Comparison of ENCODE assay signal across 1 cellular context in the genomic region with DNA sequence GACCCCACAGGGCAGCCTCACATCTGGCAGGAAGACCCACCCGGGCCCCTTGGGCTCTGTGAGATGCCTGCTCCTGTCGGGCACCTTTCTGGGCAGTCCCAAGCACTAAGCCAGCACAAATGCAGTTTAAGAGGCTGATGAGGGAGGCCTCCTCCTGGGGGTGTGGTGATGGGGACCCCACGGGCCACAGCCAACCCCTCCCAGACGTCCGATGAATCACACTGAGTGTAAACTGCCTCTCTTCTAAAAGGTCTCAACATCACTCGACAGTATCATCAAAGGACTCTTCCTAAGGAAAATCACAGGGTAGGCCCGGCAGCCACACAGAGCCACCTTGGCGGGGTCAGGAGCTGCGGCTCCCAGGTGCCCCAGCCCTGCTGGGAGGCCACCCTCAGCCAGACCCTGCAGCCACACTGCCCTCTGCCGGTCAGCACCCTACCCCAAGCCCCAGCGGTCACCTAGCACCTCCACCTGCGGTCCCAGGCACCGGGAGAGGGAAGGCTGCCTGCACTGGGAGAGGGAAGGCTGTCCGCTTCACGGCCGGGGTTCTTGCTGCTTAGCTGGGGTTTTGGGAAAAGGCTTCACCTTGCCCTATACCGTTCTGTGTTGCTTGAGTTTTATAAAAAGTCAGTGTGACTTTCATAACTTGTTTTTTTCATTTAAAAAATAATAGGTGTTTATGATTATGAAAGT.
TF ChIP-seq lines count a peak whose summit lies in the region.

No MANE protein-coding gene starts in this region.

TF ChIP-seq in HepG2, 621 proteins besides CTCF, POLR2A, EP300 and RAD21 (continued from another document and continues in another):
- TF ChIP-seq NFIB (CRISPR knock-in tag; IDR thresholded peaks at IDR 0.05; ENCODE audit: borderline replicate concordance) (no peak), HIVEP1 (CRISPR knock-in tag; IDR thresholded peaks at IDR 0.05) (no peak), ZFP36L1 (CRISPR knock-in tag; IDR thresholded peaks at IDR 0.05) (no peak), ZNF431 (CRISPR knock-in tag; IDR thresholded peaks at IDR 0.05; ENCODE audit: borderline replicate concordance, low read depth) (0 out of 2 replicates have a peak, but pooled peaks have one; percentile 49), NR2F1 (CRISPR knock-in tag; IDR thresholded peaks at IDR 0.05) (peak in 1 of 2 experiments; percentile 19; a peak in 1 of 4 replicates), ZSCAN25 (CRISPR knock-in tag; IDR thresholded peaks at IDR 0.05) (0 out of 2 replicates have a peak, but pooled peaks have one; percentile 47), ZNF343 (CRISPR knock-in tag; IDR thresholded peaks at IDR 0.05) (no peak), ZNF777 (CRISPR knock-in tag; IDR thresholded peaks at IDR 0.05) (0 out of 2 replicates have a peak, but pooled peaks have one; percentile 35), BHLHE40 (IDR thresholded peaks at IDR 0.05; ENCODE audit: low read length) (no peak), MEF2D (CRISPR knock-in tag; IDR thresholded peaks at IDR 0.05) (peak; percentile 21; the same call in 1 of the 2 replicates), ZNF337 (CRISPR knock-in tag; IDR thresholded peaks at IDR 0.05; ENCODE audit: borderline replicate concordance, low read depth) (no peak), PTBP1 (IDR thresholded peaks at IDR 0.05; ENCODE audit: low read depth, low read length, poor library complexity, severe bottlenecking) (no peak), KLF9 (CRISPR knock-in tag; IDR thresholded peaks at IDR 0.05; ENCODE audit: low read depth) (no peak), ZNF484 (CRISPR knock-in tag; IDR thresholded peaks at IDR 0.05; ENCODE audit: borderline replicate concordance, low read depth) (no peak), AGO2 (optimal IDR thresholded peaks at IDR 0.05; ENCODE audit: low read depth, low read length) (no peak), PITX1 (CRISPR knock-in tag; IDR thresholded peaks at IDR 0.05) (0 out of 2 replicates have a peak, but pooled peaks have one; percentile 45), RFXAP (CRISPR knock-in tag; IDR thresholded peaks at IDR 0.05; ENCODE audit: borderline replicate concordance) (peak; percentile 48; the same call in 1 of the 2 replicates), MAF1 (CRISPR knock-in tag; IDR thresholded peaks at IDR 0.05; ENCODE audit: borderline replicate concordance) (no peak), ZNF703 (CRISPR knock-in tag; IDR thresholded peaks at IDR 0.05; ENCODE audit: borderline replicate concordance) (no peak), ZNF235 (CRISPR knock-in tag; IDR thresholded peaks at IDR 0.05; ENCODE audit: borderline replicate concordance) (no peak), ZNF781 (CRISPR knock-in tag; IDR thresholded peaks at IDR 0.05; ENCODE audit: borderline replicate concordance, not compliant biosample characterization) (no peak), MATR3 (CRISPR knock-in tag; IDR thresholded peaks at IDR 0.05) (no peak), NCOA2 (CRISPR knock-in tag; IDR thresholded peaks at IDR 0.05) (no peak), AGO1 (IDR thresholded peaks at IDR 0.05; ENCODE audit: low read depth, low read length, poor library complexity, severe bottlenecking) (peak; percentile 4), SIX1 (CRISPR knock-in tag; IDR thresholded peaks at IDR 0.05; ENCODE audit: borderline replicate concordance) (no peak), ZNF792 (CRISPR knock-in tag; IDR thresholded peaks at IDR 0.05) (peak; percentile 72; the same call in 1 of the 2 replicates), ZC3H13 (CRISPR knock-in tag; IDR thresholded peaks at IDR 0.05) (no peak), TAF1 (CRISPR knock-in tag; IDR thresholded peaks at IDR 0.05) (no peak), ZBTB42 (CRISPR knock-in tag; IDR thresholded peaks at IDR 0.05) (no peak), ZNF510 (CRISPR knock-in tag; IDR thresholded peaks at IDR 0.05; ENCODE audit: low read depth) (no peak), HMG20A (CRISPR knock-in tag; IDR thresholded peaks at IDR 0.05; ENCODE audit: borderline replicate concordance) (no peak), ZFP62 (CRISPR knock-in tag; IDR thresholded peaks at IDR 0.05) (no peak), ZNF326 (CRISPR knock-in tag; IDR thresholded peaks at IDR 0.05; ENCODE audit: borderline replicate concordance) (no peak), ISL2 (CRISPR knock-in tag; IDR thresholded peaks at IDR 0.05) (0 out of 2 replicates have a peak, but pooled peaks have one; percentile 14), ELF4 (CRISPR knock-in tag; IDR thresholded peaks at IDR 0.05; ENCODE audit: borderline replicate concordance) (no peak), REPIN1 (CRISPR knock-in tag; IDR thresholded peaks at IDR 0.05; ENCODE audit: borderline replicate concordance, low read depth) (peak; percentile 47; the same call in 1 of the 2 replicates), PPARG (CRISPR knock-in tag; conservative IDR thresholded peaks at IDR 0.05) (0 out of 2 replicates have a peak, but pooled peaks have one; percentile 14), FOXP1 (IDR thresholded peaks at IDR 0.05) (no peak), FOXP1 (CRISPR knock-in tag; IDR thresholded peaks at IDR 0.05) (no peak), NFYB (CRISPR knock-in tag; IDR thresholded peaks at IDR 0.05) (no peak)
- TF ChIP-seq, protein P1, sequence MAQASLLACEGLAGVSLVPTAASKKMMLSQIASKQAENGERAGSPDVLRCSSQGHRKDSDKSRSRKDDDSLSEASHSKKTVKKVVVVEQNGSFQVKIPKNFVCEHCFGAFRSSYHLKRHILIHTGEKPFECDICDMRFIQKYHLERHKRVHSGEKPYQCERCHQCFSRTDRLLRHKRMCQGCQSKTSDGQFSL (CRISPR knock-in tag; IDR thresholded peaks at IDR 0.05): peak; percentile 47; the same call in 1 of the 2 replicates
- TF ChIP-seq, protein P2, sequence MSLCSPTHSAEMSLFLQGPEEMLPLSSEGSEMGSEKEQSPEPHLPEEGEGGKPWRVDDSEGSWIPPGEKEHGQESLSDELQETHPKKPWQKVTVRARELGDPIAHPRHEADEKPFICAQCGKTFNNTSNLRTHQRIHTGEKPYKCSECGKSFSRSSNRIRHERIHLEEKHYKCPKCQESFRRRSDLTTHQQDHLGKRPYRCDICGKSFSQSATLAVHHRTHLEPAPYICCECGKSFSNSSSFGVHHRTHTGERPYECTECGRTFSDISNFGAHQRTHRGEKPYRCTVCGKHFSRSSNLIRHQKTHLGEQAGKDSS (CRISPR knock-in tag; IDR thresholded peaks at IDR 0.05; ENCODE audit: borderline replicate concordance, low read depth): peak; percentile 44; the same call in 1 of the 2 replicates
- TF ChIP-seq, protein P3, sequence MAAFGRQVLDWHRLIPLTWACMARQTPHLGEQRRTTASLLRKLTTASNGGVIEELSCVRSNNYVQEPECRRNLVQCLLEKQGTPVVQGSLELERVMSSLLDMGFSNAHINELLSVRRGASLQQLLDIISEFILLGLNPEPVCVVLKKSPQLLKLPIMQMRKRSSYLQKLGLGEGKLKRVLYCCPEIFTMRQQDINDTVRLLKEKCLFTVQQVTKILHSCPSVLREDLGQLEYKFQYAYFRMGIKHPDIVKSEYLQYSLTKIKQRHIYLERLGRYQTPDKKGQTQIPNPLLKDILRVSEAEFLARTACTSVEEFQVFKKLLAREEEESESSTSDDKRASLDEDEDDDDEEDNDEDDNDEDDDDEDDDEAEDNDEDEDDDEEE (CRISPR knock-in tag; IDR thresholded peaks at IDR 0.05): peak; percentile 54; the same call in 1 of the 2 replicates
- TF ChIP-seq, protein P4, sequence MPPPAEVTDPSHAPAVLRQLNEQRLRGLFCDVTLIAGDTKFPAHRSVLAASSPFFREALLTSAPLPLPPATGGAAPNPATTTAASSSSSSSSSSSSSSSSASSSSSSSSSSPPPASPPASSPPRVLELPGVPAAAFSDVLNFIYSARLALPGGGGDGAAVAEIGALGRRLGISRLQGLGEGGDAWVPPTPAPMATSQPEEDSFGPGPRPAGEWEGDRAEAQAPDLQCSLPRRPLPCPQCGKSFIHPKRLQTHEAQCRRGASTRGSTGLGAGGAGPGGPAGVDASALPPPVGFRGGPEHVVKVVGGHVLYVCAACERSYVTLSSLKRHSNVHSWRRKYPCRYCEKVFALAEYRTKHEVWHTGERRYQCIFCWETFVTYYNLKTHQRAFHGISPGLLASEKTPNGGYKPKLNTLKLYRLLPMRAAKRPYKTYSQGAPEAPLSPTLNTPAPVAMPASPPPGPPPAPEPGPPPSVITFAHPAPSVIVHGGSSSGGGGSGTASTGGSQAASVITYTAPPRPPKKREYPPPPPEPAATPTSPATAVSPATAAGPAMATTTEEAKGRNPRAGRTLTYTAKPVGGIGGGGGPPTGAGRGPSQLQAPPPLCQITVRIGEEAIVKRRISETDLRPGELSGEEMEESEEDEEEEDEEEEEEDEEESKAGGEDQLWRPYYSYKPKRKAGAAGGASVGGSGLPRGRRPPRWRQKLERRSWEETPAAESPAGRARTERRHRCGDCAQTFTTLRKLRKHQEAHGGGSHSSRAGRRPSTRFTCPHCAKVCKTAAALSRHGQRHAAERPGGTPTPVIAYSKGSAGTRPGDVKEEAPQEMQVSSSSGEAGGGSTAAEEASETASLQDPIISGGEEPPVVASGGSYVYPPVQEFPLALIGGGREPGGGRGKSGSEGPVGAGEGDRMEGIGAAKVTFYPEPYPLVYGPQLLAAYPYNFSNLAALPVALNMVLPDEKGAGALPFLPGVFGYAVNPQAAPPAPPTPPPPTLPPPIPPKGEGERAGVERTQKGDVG (CRISPR knock-in tag; IDR thresholded peaks at IDR 0.05; ENCODE audit: borderline replicate concordance): no peak
- TF ChIP-seq, protein P5, sequence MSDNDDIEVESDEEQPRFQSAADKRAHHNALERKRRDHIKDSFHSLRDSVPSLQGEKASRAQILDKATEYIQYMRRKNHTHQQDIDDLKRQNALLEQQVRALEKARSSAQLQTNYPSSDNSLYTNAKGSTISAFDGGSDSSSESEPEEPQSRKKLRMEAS (IDR thresholded peaks at IDR 0.05): peak; percentile 44; the same call in 1 of the 2 replicates
- TF ChIP-seq, protein P6, sequence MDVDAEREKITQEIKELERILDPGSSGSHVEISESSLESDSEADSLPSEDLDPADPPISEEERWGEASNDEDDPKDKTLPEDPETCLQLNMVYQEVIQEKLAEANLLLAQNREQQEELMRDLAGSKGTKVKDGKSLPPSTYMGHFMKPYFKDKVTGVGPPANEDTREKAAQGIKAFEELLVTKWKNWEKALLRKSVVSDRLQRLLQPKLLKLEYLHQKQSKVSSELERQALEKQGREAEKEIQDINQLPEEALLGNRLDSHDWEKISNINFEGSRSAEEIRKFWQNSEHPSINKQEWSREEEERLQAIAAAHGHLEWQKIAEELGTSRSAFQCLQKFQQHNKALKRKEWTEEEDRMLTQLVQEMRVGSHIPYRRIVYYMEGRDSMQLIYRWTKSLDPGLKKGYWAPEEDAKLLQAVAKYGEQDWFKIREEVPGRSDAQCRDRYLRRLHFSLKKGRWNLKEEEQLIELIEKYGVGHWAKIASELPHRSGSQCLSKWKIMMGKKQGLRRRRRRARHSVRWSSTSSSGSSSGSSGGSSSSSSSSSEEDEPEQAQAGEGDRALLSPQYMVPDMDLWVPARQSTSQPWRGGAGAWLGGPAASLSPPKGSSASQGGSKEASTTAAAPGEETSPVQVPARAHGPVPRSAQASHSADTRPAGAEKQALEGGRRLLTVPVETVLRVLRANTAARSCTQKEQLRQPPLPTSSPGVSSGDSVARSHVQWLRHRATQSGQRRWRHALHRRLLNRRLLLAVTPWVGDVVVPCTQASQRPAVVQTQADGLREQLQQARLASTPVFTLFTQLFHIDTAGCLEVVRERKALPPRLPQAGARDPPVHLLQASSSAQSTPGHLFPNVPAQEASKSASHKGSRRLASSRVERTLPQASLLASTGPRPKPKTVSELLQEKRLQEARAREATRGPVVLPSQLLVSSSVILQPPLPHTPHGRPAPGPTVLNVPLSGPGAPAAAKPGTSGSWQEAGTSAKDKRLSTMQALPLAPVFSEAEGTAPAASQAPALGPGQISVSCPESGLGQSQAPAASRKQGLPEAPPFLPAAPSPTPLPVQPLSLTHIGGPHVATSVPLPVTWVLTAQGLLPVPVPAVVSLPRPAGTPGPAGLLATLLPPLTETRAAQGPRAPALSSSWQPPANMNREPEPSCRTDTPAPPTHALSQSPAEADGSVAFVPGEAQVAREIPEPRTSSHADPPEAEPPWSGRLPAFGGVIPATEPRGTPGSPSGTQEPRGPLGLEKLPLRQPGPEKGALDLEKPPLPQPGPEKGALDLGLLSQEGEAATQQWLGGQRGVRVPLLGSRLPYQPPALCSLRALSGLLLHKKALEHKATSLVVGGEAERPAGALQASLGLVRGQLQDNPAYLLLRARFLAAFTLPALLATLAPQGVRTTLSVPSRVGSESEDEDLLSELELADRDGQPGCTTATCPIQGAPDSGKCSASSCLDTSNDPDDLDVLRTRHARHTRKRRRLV (CRISPR knock-in tag; IDR thresholded peaks at IDR 0.05): no peak
- TF ChIP-seq, protein P7, sequence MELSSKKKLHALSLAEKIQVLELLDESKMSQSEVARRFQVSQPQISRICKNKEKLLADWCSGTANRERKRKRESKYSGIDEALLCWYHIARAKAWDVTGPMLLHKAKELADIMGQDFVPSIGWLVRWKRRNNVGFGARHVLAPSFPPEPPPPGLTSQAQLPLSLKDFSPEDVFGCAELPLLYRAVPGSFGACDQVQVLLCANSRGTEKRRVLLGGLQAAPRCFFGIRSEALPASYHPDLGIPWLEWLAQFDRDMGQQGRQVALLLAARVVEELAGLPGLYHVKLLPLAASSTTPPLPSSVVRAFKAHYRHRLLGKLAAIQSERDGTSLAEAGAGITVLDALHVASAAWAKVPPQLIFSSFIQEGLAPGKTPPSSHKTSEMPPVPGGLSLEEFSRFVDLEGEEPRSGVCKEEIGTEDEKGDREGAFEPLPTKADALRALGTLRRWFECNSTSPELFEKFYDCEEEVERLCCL (CRISPR knock-in tag; IDR thresholded peaks at IDR 0.05; ENCODE audit: borderline replicate concordance): no peak
- TF ChIP-seq, protein P8, sequence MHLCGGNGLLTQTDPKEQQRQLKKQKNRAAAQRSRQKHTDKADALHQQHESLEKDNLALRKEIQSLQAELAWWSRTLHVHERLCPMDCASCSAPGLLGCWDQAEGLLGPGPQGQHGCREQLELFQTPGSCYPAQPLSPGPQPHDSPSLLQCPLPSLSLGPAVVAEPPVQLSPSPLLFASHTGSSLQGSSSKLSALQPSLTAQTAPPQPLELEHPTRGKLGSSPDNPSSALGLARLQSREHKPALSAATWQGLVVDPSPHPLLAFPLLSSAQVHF (CRISPR knock-in tag; IDR thresholded peaks at IDR 0.05): no peak
- TF ChIP-seq, protein P9, sequence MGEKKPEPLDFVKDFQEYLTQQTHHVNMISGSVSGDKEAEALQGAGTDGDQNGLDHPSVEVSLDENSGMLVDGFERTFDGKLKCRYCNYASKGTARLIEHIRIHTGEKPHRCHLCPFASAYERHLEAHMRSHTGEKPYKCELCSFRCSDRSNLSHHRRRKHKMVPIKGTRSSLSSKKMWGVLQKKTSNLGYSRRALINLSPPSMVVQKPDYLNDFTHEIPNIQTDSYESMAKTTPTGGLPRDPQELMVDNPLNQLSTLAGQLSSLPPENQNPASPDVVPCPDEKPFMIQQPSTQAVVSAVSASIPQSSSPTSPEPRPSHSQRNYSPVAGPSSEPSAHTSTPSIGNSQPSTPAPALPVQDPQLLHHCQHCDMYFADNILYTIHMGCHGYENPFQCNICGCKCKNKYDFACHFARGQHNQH (CRISPR knock-in tag; IDR thresholded peaks at IDR 0.05): 0 out of 2 replicates have a peak, but pooled peaks have one; percentile 33
- TF ChIP-seq, protein P10, sequence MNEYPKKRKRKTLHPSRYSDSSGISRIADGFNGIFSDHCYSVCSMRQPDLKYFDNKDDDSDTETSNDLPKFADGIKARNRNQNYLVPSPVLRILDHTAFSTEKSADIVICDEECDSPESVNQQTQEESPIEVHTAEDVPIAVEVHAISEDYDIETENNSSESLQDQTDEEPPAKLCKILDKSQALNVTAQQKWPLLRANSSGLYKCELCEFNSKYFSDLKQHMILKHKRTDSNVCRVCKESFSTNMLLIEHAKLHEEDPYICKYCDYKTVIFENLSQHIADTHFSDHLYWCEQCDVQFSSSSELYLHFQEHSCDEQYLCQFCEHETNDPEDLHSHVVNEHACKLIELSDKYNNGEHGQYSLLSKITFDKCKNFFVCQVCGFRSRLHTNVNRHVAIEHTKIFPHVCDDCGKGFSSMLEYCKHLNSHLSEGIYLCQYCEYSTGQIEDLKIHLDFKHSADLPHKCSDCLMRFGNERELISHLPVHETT (CRISPR knock-in tag; conservative IDR thresholded peaks at IDR 0.05): no peak
